Comparison of ENCODE assay signal across 15 cellular contexts in the genomic region with DNA sequence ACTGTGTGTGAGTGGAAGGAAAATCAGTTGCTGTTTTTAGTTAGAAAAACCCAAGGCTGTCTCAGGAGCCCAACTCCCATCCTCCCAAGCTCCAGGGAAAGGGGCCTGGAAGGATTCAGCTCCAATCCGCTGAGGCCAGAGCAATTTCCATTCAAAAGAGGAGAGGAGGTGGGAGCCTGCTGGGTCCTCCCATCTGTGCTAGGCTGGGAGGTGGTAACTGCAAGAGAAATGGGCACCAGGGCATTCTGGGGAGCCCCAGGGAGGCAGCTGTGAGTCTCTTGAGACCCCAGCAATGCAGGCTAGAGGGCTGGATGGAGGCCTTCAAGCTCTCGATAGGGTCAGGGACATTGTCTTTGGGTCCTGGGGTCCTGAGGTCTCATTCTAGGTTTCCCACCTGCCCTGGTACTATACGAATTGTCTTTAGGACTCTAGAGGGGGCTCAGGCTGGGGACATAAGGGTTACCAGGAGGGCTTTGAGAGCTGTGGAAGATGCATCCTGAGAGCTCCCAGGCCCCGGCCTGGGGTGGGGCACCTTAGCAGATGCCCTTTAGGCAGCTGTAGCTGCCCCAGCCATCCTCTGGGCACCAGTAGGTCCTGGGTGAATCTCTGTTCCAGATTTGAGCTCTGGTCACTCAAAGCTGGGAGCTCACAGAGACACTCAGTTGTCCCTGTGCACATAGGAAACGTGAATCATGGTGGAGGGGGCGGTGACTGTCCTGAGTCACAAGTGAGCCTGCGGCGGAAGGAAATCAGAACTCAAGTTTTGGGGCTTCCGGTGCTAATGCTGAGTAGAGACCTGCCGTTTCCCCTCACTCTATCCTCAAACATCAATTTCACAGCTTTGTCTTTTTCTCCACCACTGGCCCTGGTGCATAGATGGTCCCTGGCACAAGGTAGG. TPM values are rescaled to one million over a fixed set of nuclear protein-coding genes. Genes with fewer than 3 reads are reported as not detected.
A peak's percentile ranks its signal among the peaks of the same experiment; 100 is the strongest.
DNase-seq lines count a peak whose midpoint lies in the region; ATAC-seq and TF ChIP-seq lines count a peak whose summit lies in the region.
"Had no signal": no experiment of that assay in that cellular context is flagged by ENCODE, and none has a peak within 500 bp of the region (broad histone marks: within the 10 kb centered on the region; RNA-seq: fewer than 3 reads in every experiment).

No MANE protein-coding gene starts in this region.

- H3K36me3 ChIP-seq in lower lobe of right lung (no peaks in the 10 kb centered on the region), OCI-LY7 (ENCODE audit: insufficient read depth, low read length) (no peaks in the 10 kb centered on the region)
- H3K36me3 ChIP-seq: cardiac muscle cell had no signal

- ATAC-seq in Right ventricle myocardium inferior (no peak), Right ventricle myocardium superior (ENCODE audit: poor library complexity) (no peak), lower lobe of right lung (no peak), GM21529 (IDR thresholded peaks at IDR 0.05; ENCODE audit: unreplicated experiment) (no peak)
- ATAC-seq in activated T-helper 17 cell treated with anti-CD3 and anti-CD28 coated beads, Interleukin-2, amount 50 U/mL, for 72 hours (replicated peaks), result peak; percentile 53
- ATAC-seq: activated CD4-positive, CD25-positive, alpha-beta regulatory T cell treated with anti-CD3 and anti-CD28 coated beads, Interleukin-2, amount 50 U/mL, for 24 hours had no signal

- TF ChIP-seq CTCF in lower lobe of right lung (IDR thresholded peaks at IDR 0.05) (no peak), OCI-LY7 (conservative IDR thresholded peaks at IDR 0.05; ENCODE audit: low read length) (no peak)

- H3K27ac Mint-ChIP-seq in activated T-helper 17 cell treated with anti-CD3 and anti-CD28 coated beads, Interleukin-2, amount 50 U/mL, for 72 hours, result no peak overlapping the region
- H3K27ac Mint-ChIP-seq: activated naive CD8-positive, alpha-beta T cell treated with anti-CD3 and anti-CD28 coated beads, Interleukin-2, amount 10 ng/mL, durations not matched to agents 7 days and 5 days; immature natural killer cell had no signal

- no peaks in the 10 kb centered on the region for H3K9me2 ChIP-seq in OCI-LY7 (ENCODE audit: insufficient read depth, low read length)

- H3K36me3 Mint-ChIP-seq in activated T-helper 17 cell treated with anti-CD3 and anti-CD28 coated beads, Interleukin-2, amount 50 U/mL, for 72 hours (ENCODE audit: low read depth), result no peaks in the 10 kb centered on the region
- H3K36me3 Mint-ChIP-seq: activated naive CD8-positive, alpha-beta T cell treated with anti-CD3 and anti-CD28 coated beads, Interleukin-2, amount 10 ng/mL, durations not matched to agents 7 days and 5 days; immature natural killer cell had no signal

- no peaks in the 10 kb centered on the region for H3K79me2 ChIP-seq in OCI-LY7 (ENCODE audit: insufficient read depth, low read depth, low read length)

- POLR2A ChIA-PET in OCI-LY7 (lab: Charles Lee), result interaction anchor here (0.8 kb wide), 1 partner anchor 11 kb away, joined by 3 read pairs; no protein-coding TSS in a partner anchor

- H3K4me3 ChIP-seq in lower lobe of right lung (no peak overlapping the region), OCI-LY7 (ENCODE audit: low read depth, low read length, poor library complexity, severe bottlenecking) (no peak overlapping the region)
- H3K4me3 ChIP-seq: cardiac muscle cell had no signal

- H3K9me3 Mint-ChIP-seq in activated T-helper 17 cell treated with anti-CD3 and anti-CD28 coated beads, Interleukin-2, amount 50 U/mL, for 72 hours, result no peaks in the 10 kb centered on the region
- H3K9me3 Mint-ChIP-seq: activated naive CD8-positive, alpha-beta T cell treated with anti-CD3 and anti-CD28 coated beads, Interleukin-2, amount 10 ng/mL, durations not matched to agents 7 days and 5 days; immature natural killer cell had no signal

- no TSS peak for BruUV-seq in OCI-LY7 (replicated peaks; lab: Mats Ljungman, UMichigan)

- no peaks in the 10 kb centered on the region for H3K4me1 Mint-ChIP-seq in activated T-helper 17 cell treated with anti-CD3 and anti-CD28 coated beads, Interleukin-2, amount 50 U/mL, for 72 hours
- H3K4me1 Mint-ChIP-seq: activated naive CD8-positive, alpha-beta T cell treated with anti-CD3 and anti-CD28 coated beads, Interleukin-2, amount 10 ng/mL, durations not matched to agents 7 days and 5 days; immature natural killer cell had no signal

- H2AFZ ChIP-seq in OCI-LY7 (ENCODE audit: low read length), result no peak overlapping the region

- H3K27me3 ChIP-seq in lower lobe of right lung (ENCODE audit: low read depth), result no peaks in the 10 kb centered on the region
- H3K27me3 ChIP-seq: cardiac muscle cell had no signal

- CTCF ChIA-PET in OCI-LY7 (lab: Charles Lee; ENCODE audit: unreplicated experiment), result interaction anchor here (0.6 to 1.1 kb wide), 3 partner anchors 9 to 446 kb away, joined by 3 to 4 read pairs (median 3); no protein-coding TSS in a partner anchor

- DNase-seq in Right ventricle myocardium inferior (ENCODE audit: missing footprints) (peak; percentile 15), Right ventricle myocardium superior (no peak), lower lobe of right lung (peak; percentile 13), DMS114 treated with DMSO at 0.1 percent for 48 hours (lab: John Stamatoyannopoulos, UW; ENCODE audit: unreplicated experiment) (no peak), NCI-H446 treated with DMSO at 0.1 percent for 48 hours (lab: John Stamatoyannopoulos, UW) (no peak), OCI-LY7 (ENCODE audit: low spot score) (no peak)
- DNase-seq: activated naive CD8-positive, alpha-beta T cell treated with anti-CD3 and anti-CD28 coated beads, Interleukin-2, amount 10 ng/mL, durations not matched to agents 7 days and 5 days; immature natural killer cell; SHP77 treated with DMSO at 0.1 percent for 48 hours; stimulated activated CD4-positive, alpha-beta T cell treated with anti-CD3 and anti-CD28 coated beads, Interleukin-4, amount 100 ng/mL, for 24 hours; T-helper 2 cell had no signal

- intact Hi-C loops in Right ventricle myocardium inferior (cut with DNase I) (no loop called here), Right ventricle myocardium superior (cut with DNase I) (no loop called here), lower lobe of right lung (cut with DNase I) (no loop called here), OCI-LY7 (cut with micrococcal nuclease; ENCODE audit: unreplicated experiment) (no loop called here)

- H3K27me3 Mint-ChIP-seq in activated T-helper 17 cell treated with anti-CD3 and anti-CD28 coated beads, Interleukin-2, amount 50 U/mL, for 72 hours, result peaks cover 10% of the 10 kb centered on the region

- H3K27ac ChIP-seq in lower lobe of right lung (no peak overlapping the region), OCI-LY7 (ENCODE audit: low read depth, low read length, poor library complexity, severe bottlenecking) (no peak overlapping the region)
- H3K27ac ChIP-seq: cardiac muscle cell had no signal

- H3K9me3 ChIP-seq in lower lobe of right lung (no peaks in the 10 kb centered on the region), OCI-LY7 (ENCODE audit: low read length) (no peaks in the 10 kb centered on the region)

- H3K4me3 Mint-ChIP-seq in activated T-helper 17 cell treated with anti-CD3 and anti-CD28 coated beads, Interleukin-2, amount 50 U/mL, for 72 hours, result no peak overlapping the region
- H3K4me3 Mint-ChIP-seq: activated naive CD8-positive, alpha-beta T cell treated with anti-CD3 and anti-CD28 coated beads, Interleukin-2, amount 10 ng/mL, durations not matched to agents 7 days and 5 days; immature natural killer cell had no signal

- H4K20me1 ChIP-seq in OCI-LY7 (ENCODE audit: insufficient read depth, low read length), result no peaks in the 10 kb centered on the region

- H3K4me2 ChIP-seq in OCI-LY7 (ENCODE audit: low read length), result no peak overlapping the region

- H3K4me1 ChIP-seq in lower lobe of right lung, result no peaks in the 10 kb centered on the region
- no peaks in the 10 kb centered on the region for H3K4me1 ChIP-seq in OCI-LY7 (ENCODE audit: insufficient read depth, low read length, poor library complexity, severe bottlenecking)

RNA-seq across cellular contexts. Expression of a gene that starts 21.6 kb away (rescaled TPM):
- total RNA-seq in Right ventricle myocardium inferior, result 5.8 TPM
- total RNA-seq in Right ventricle myocardium superior, result 4.8 TPM
- not detected for total RNA-seq in activated T-helper 17 cell treated with anti-CD3 and anti-CD28 coated beads, Interleukin-2, amount 50 U/mL, for 72 hours
- 2.9 TPM for total RNA-seq in lower lobe of right lung
- total RNA-seq in OCI-LY7 (2014; rRNA removed; shearing (Covaris generic)), result not detected in 2 replicates
- not detected in 2 replicates for total RNA-seq in OCI-LY7 (2022)
- total RNA-seq: activated naive CD8-positive, alpha-beta T cell treated with anti-CD3 and anti-CD28 coated beads, Interleukin-2, amount 10 ng/mL, durations not matched to agents 7 days and 5 days had no signal

Comparison
In these comparisons a context has a peak if more than half of its experiments do, and no peak if none do; other contexts are left out.
1. DNase-seq: peak in Right ventricle myocardium inferior (single experiment) and lower lobe of right lung (single experiment); none in Right ventricle myocardium superior (single experiment), DMS114 treated with DMSO at 0.1 percent for 48 hours (single experiment), NCI-H446 treated with DMSO at 0.1 percent for 48 hours (single experiment) and OCI-LY7 (single experiment).